Comparison of ENCODE assay signal across 8 cellular contexts in the genomic region with DNA sequence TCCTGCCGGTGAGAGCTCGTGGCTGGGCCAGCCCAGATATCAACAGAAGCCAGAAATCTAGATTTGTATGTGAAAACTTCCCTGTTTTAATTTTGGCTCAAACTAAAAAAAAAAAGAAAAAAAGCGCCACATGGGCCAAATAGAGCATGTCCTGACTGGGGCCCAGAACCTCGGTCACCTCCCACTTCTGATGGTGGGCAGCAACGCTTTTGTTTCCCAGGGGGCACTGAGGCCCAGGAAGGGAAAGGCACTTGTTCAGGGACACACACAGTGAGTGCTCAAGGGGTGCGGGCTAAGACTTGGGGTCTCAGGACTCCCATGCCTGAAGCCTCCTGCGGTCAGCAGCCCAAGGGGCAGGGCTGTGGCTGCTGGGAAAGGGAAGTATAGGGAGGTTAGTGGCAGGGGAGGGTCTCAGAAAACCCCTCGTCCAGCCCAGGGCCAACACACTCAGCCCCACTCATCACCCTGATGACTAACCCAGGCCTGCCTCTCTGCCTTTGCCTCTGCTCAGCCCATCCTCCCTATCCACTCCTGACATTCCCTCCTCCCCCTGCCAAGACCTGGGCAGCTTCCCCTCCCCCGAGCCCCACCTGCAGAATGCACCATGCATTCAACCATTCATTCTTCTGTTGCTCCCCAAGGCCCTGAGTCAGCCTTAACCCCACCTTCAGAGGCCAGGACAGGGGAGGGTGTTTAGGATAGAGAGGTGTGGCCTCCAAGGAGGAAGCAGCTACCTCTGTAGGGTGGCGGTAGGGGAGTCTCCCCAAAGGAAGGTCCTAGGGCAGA. TPM values are rescaled to one million over a fixed set of nuclear protein-coding genes. Genes with fewer than 3 reads are reported as not detected.
A peak's percentile ranks its signal among the peaks of the same experiment; 100 is the strongest.
DNase-seq lines count a peak whose midpoint lies in the region; ATAC-seq and TF ChIP-seq lines count a peak whose summit lies in the region.

No MANE protein-coding gene starts in this region.

- intact Hi-C loops in prostate gland (cut with DNase I), result no loop called here

- H3K9me2 ChIP-seq in MM.1S (replicated peaks; ENCODE audit: insufficient read depth, low read length) (no peaks in the 10 kb centered on the region), SK-N-SH (no peaks in the 10 kb centered on the region)

- in situ Hi-C loops in GM13976 (cut with MboI; ENCODE audit: low sequenced_read_pairs, unreplicated experiment), result no loop called here
- in situ Hi-C loops in G401 (cut with HindIII; ENCODE audit: low sequenced_read_pairs), result no loop called here

- CTCF ChIA-PET in SK-N-SH (lab: Yijun Ruan, JAX), result no interaction called here

- no peaks in the 10 kb centered on the region for H3K9me3 Mint-ChIP-seq in activated T-cell treated with anti-CD3 and anti-CD28 coated beads, Interleukin-2, amount 50 U/mL, for 24 hours
- no peaks in the 10 kb centered on the region for H3K9me3 Mint-ChIP-seq in memory B cell

- no peak overlapping the region for H3K4me3 ChIP-seq in MM.1S (ENCODE audit: low read length)
- no peak overlapping the region for H3K4me3 ChIP-seq in prostate gland
- H3K4me3 ChIP-seq in SK-N-SH (ENCODE audit: low read depth in 2 of 2, low read length in 1 of 2), result no peak overlapping the region

- POLR2A ChIA-PET in SK-N-SH (lab: Yijun Ruan, JAX), result no interaction called here

- no peak overlapping the region for H2AFZ ChIP-seq in MM.1S (ENCODE audit: low read length)
- no peak overlapping the region for H2AFZ ChIP-seq in SK-N-SH (ENCODE audit: low read depth)

- H3K36me3 ChIP-seq in MM.1S (replicated peaks; ENCODE audit: insufficient read depth, low read length) (no peaks in the 10 kb centered on the region), prostate gland (no peaks in the 10 kb centered on the region), SK-N-SH (replicated peaks in 1 of 2; ENCODE audit: control insufficient read depth in 1 of 2, insufficient read depth in 2 of 2, low read length in 1 of 2) (no peaks in the 10 kb centered on the region)

- H3K27ac ChIP-seq in MM.1S (ENCODE audit: low read length) (no peak overlapping the region), prostate gland (no peak overlapping the region), SK-N-SH (ENCODE audit: low read depth in 2 of 2, low read length in 1 of 2) (no peak overlapping the region)

- H3K27me3 Mint-ChIP-seq in activated T-cell treated with anti-CD3 and anti-CD28 coated beads, Interleukin-2, amount 50 U/mL, for 24 hours, result no peaks in the 10 kb centered on the region
- peaks cover 6% of the 10 kb centered on the region for H3K27me3 Mint-ChIP-seq in memory B cell

- H3K4me1 Mint-ChIP-seq in activated T-cell treated with anti-CD3 and anti-CD28 coated beads, Interleukin-2, amount 50 U/mL, for 24 hours (ENCODE audit: low read depth), result peaks cover 83% of the 10 kb centered on the region
- peaks cover 47% of the 10 kb centered on the region for H3K4me1 Mint-ChIP-seq in memory B cell

- no peak for TF ChIP-seq POLR2A in prostate gland (IDR thresholded peaks at IDR 0.05)

- no peak overlapping the region for H3K9ac ChIP-seq in MM.1S (ENCODE audit: low read length)
- H3K9ac ChIP-seq in SK-N-SH, result no peak overlapping the region

- no peaks in the 10 kb centered on the region for H3K4me1 ChIP-seq in MM.1S (ENCODE audit: low read length)
- H3K4me1 ChIP-seq in prostate gland (replicated peaks), result peaks cover 5% of the 10 kb centered on the region
- H3K4me1 ChIP-seq in SK-N-SH (ENCODE audit: control insufficient read depth in 1 of 2, insufficient read depth in 2 of 2, low read depth in 1 of 2, low read length in 1 of 2), result peaks cover 0 to 16% of the 10 kb centered on the region in 2 experiments; a peak in 2 of 4 replicates

- no peak for TF ChIP-seq CTCF in GM13976 (IDR thresholded peaks at IDR 0.05; ENCODE audit: borderline replicate concordance, control extremely low read depth, extremely low read depth, insufficient read depth, missing control alignments)
- no peak for TF ChIP-seq CTCF in MM.1S (IDR thresholded peaks at IDR 0.05; ENCODE audit: low read length)
- no peak for TF ChIP-seq CTCF in prostate gland (IDR thresholded peaks at IDR 0.05)
- no peak for TF ChIP-seq CTCF in SK-N-SH (IDR thresholded peaks at IDR 0.05)

- peak overlapping the region; percentile 84 for H3K27ac Mint-ChIP-seq in activated T-cell treated with anti-CD3 and anti-CD28 coated beads, Interleukin-2, amount 50 U/mL, for 24 hours
- peak overlapping the region; percentile 91 for H3K27ac Mint-ChIP-seq in memory B cell

- H3K4me2 ChIP-seq in MM.1S (ENCODE audit: low read depth, low read length), result peak overlapping the region; percentile 39; the same call in 1 of the 2 replicates
- H3K4me2 ChIP-seq in SK-N-SH, result no peak overlapping the region

- H3K4me3 Mint-ChIP-seq in activated T-cell treated with anti-CD3 and anti-CD28 coated beads, Interleukin-2, amount 50 U/mL, for 24 hours, result peak overlapping the region; percentile 44
- H3K4me3 Mint-ChIP-seq in memory B cell, result peak overlapping the region; percentile 85

- 25% methylated on average over 10 of the region's 10 CpGs for whole genome bisulfite sequencing in prostate gland
- 86% methylated on average over 9 of the region's 10 CpGs for WGBS in SK-N-SH (ENCODE audit: low lambda C conversion rate)

- H3F3A ChIP-seq in MM.1S (ENCODE audit: insufficient read depth, low read length), result no peaks in the 10 kb centered on the region
- H3F3A ChIP-seq in SK-N-SH (replicated peaks; ENCODE audit: insufficient read depth), result no peaks in the 10 kb centered on the region

- H4K20me1 ChIP-seq in MM.1S (ENCODE audit: insufficient read depth, low read length) (no peaks in the 10 kb centered on the region), SK-N-SH (ENCODE audit: insufficient read depth) (no peaks in the 10 kb centered on the region)

- DNase-seq in GM13976 (ENCODE audit: low spot score) (peak; percentile 80), MM.1S (no peak), memory B cell (ENCODE audit: low spot score in 2 of 2) (peak; percentile 43 to 58), prostate gland (ENCODE audit: low spot score) (no peak), G401 (ENCODE audit: low spot score) (no peak), SK-N-SH (no peak)
- DNase-seq in activated T-cell treated with anti-CD3 and anti-CD28 coated beads, Interleukin-2, amount 50 U/mL, for 24 hours, result peak; percentile 39

- ATAC-seq in memory B cell (ENCODE audit: low read depth) (peak; percentile 93), GM18519 (IDR thresholded peaks at IDR 0.05; ENCODE audit: low FRiP score, unreplicated experiment) (no peak)

- no peak for TF ChIP-seq EP300 in SK-N-SH (IDR thresholded peaks at IDR 0.05; ENCODE audit: borderline replicate concordance in 1 of 2, low read depth in 1 of 2, low read length in 1 of 2)

- H3K79me2 ChIP-seq in MM.1S (ENCODE audit: low read length) (no peaks in the 10 kb centered on the region), SK-N-SH (ENCODE audit: insufficient read depth) (no peaks in the 10 kb centered on the region)

- TF ChIP-seq RAD21 in SK-N-SH (IDR thresholded peaks at IDR 0.05; ENCODE audit: low read length), result no peak

- peaks cover 47% of the 10 kb centered on the region for H3K27me3 ChIP-seq in MM.1S (replicated peaks; ENCODE audit: insufficient read depth, low read length)
- H3K27me3 ChIP-seq in prostate gland (replicated peaks; ENCODE audit: insufficient read depth), result no peaks in the 10 kb centered on the region
- no peaks in the 10 kb centered on the region for H3K27me3 ChIP-seq in SK-N-SH (ENCODE audit: insufficient read depth)

- H3K36me3 Mint-ChIP-seq in activated T-cell treated with anti-CD3 and anti-CD28 coated beads, Interleukin-2, amount 50 U/mL, for 24 hours (ENCODE audit: low read depth), result no peaks in the 10 kb centered on the region
- H3K36me3 Mint-ChIP-seq in memory B cell, result no peaks in the 10 kb centered on the region

- no peaks in the 10 kb centered on the region for H3K9me3 ChIP-seq in MM.1S (replicated peaks; ENCODE audit: insufficient read depth, low read length)
- H3K9me3 ChIP-seq in prostate gland, result no peaks in the 10 kb centered on the region
- no peaks in the 10 kb centered on the region for H3K9me3 ChIP-seq in SK-N-SH

TF ChIP-seq in SK-N-SH, 30 proteins besides CTCF, POLR2A, EP300 and RAD21:
- TF ChIP-seq RCOR1 (IDR thresholded peaks at IDR 0.05; ENCODE audit: low read length) (no peak), SMC3 (IDR thresholded peaks at IDR 0.05; ENCODE audit: low read depth, low read length) (no peak), EZH2phosphoT487 (IDR thresholded peaks at IDR 0.05; ENCODE audit: borderline replicate concordance, low read depth) (no peak), TEAD4 (IDR thresholded peaks at IDR 0.05; ENCODE audit: borderline replicate concordance, insufficient read depth) (no peak), CHD2 (IDR thresholded peaks at IDR 0.05; ENCODE audit: low read length, partially characterized antibody) (no peak), TCF12 (IDR thresholded peaks at IDR 0.05) (no peak), FOXM1 (IDR thresholded peaks at IDR 0.05; ENCODE audit: low read depth) (no peak), POLR2AphosphoS5 (IDR thresholded peaks at IDR 0.05; ENCODE audit: low read depth, low read length) (no peak), MXI1 (IDR thresholded peaks at IDR 0.05; ENCODE audit: low read depth, low read length) (no peak)
- TF ChIP-seq, protein P1, sequence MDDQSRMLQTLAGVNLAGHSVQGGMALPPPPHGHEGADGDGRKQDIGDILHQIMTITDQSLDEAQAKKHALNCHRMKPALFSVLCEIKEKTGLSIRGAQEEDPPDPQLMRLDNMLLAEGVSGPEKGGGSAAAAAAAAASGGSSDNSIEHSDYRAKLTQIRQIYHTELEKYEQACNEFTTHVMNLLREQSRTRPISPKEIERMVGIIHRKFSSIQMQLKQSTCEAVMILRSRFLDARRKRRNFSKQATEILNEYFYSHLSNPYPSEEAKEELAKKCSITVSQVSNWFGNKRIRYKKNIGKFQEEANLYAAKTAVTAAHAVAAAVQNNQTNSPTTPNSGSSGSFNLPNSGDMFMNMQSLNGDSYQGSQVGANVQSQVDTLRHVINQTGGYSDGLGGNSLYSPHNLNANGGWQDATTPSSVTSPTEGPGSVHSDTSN (IDR thresholded peaks at IDR 0.05), result no peak
- TF ChIP-seq, protein P2, sequence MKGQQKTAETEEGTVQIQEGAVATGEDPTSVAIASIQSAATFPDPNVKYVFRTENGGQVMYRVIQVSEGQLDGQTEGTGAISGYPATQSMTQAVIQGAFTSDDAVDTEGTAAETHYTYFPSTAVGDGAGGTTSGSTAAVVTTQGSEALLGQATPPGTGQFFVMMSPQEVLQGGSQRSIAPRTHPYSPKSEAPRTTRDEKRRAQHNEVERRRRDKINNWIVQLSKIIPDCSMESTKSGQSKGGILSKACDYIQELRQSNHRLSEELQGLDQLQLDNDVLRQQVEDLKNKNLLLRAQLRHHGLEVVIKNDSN (IDR thresholded peaks at IDR 0.05; ENCODE audit: borderline replicate concordance, low read depth), result no peak
TF ChIP-seq in SK-N-SH: peak in this region for 0.

RNA-seq across cellular contexts. Expression of gene TCF20, which starts 30.0 kb away (rescaled TPM):
- 10 to 100 TPM; 43.9 to 47.3 TPM for total RNA-seq in prostate gland
- total RNA-seq in G401 (2014; rRNA removed; shearing (Covaris generic)), result 18.4 and 25.5 TPM in 2 replicates
- polyA plus RNA-seq in SK-N-SH (2012; rRNA removed), result 8.5 and 9.4 TPM in 2 replicates
- 5.1 and 7.1 TPM in 2 replicates for polyA plus RNA-seq in SK-N-SH (2012; cell fraction: cytosol; rRNA removed)
- polyA plus RNA-seq in SK-N-SH (2012; cell fraction: nucleus; rRNA removed), result 5.9 and 6.7 TPM in 2 replicates

Comparison
In these comparisons a context has a peak if more than half of its experiments do, and no peak if none do; other contexts are left out.
1. DNase-seq: peak in GM13976 (single experiment), activated T-cell treated with anti-CD3 and anti-CD28 coated beads, Interleukin-2, amount 50 U/mL, for 24 hours (single experiment) and memory B cell (2 of 2); none in MM.1S (single experiment), prostate gland (single experiment), G401 (single experiment) and SK-N-SH (single experiment).